Comparison of ENCODE assay signal across 8 cellular contexts in the genomic region with DNA sequence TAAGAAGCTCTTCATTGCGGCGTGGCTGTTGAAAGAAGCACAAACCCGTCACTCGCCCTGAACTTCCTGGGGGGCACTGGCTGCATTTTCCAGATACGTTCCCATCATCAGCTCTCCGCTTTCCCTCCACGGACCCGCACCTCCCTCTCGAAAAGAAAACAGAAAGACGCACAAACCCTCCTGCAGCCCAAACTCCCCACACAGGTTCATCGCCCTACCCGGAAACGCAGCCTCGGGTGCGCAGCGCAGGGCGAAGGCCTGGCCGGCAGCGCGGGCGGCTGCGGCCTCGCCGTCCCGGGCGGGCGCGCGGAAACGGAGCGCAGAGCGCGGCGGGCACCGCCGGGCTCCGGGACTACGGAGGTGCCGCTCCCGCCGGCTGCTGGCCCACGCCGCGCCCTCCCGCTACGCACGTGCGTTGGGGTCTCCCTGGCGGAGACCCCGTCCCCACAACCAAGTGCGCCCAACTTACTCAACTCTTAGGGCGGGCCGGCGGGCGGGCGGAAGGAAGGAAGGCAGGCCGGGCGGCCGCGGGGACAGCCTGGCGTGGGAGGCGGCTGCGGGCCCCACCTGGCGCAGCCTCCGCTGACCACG. TPM values are rescaled to one million over a fixed set of nuclear protein-coding genes. Genes with fewer than 3 reads are reported as not detected.
DNase-seq lines count a peak whose midpoint lies in the region; ATAC-seq, FAIRE-seq and TF ChIP-seq lines count a peak whose summit lies in the region.

No MANE protein-coding gene starts in this region.

- no peaks in the 10 kb centered on the region for H3K9me3 ChIP-seq in OCI-LY3 (ENCODE audit: insufficient read depth, low read length)
- no peaks in the 10 kb centered on the region for H3K9me3 ChIP-seq in pancreas

- H3K79me2 ChIP-seq in OCI-LY3 (ENCODE audit: low read length): peaks cover 55% of the 10 kb centered on the region

- H3K4me3 ChIP-seq in OCI-LY3 (ENCODE audit: low read length) (peak overlapping the region; percentile 96), pancreas (peak overlapping the region; percentile 84 to 98 (median 94))

- peaks cover 19% of the 10 kb centered on the region for H4K20me1 ChIP-seq in OCI-LY3 (ENCODE audit: insufficient read depth, low read length)

- peak overlapping the region; percentile 94 for H3K4me2 ChIP-seq in OCI-LY3 (ENCODE audit: low read length)

- TF ChIP-seq CTCF in OCI-LY3 (IDR thresholded peaks at IDR 0.05; ENCODE audit: low read depth, low read length): no peak
- TF ChIP-seq CTCF in pancreas (IDR thresholded peaks at IDR 0.05): no peak

- peaks cover 27% of the 10 kb centered on the region for H3K36me3 ChIP-seq in OCI-LY3 (replicated peaks; ENCODE audit: low read depth, low read length)
- no peaks in the 10 kb centered on the region for H3K36me3 ChIP-seq in pancreas

- DNase-seq in NCI-H345 (lab: John Stamatoyannopoulos, UW): peak; percentile 8
- no peak for DNase-seq in NCI-H345 treated with DMSO at 0.1 percent for 48 hours (lab: John Stamatoyannopoulos, UW; ENCODE audit: unreplicated experiment)
- DNase-seq in activated gamma-delta T cell treated with Interleukin-2 at 50 U/mL for 16 hours: peak; percentile 45
- DNase-seq in globus pallidus (ENCODE audit: low spot score): peak; percentile 3
- peak in 4 of 6 donors; percentile 20 to 78 (median 40) for DNase-seq in pancreas
- no peak for DNase-seq in kidney glomerular epithelial cell (lab: John Stamatoyannopoulos, UW)

- WGBS in pancreas, 2 donors: 0 to 1% methylated on average over 45 to 66 of the region's 66 CpGs

- intact Hi-C loops in pancreas (cut with DNase I): no loop called here

- peak; percentile 43 for ATAC-seq in HG02759 (IDR thresholded peaks at IDR 0.05; ENCODE audit: unreplicated experiment)
- ATAC-seq in pancreas: peak; percentile 40 to 67 (median 52)

- peak overlapping the region; percentile 67 for H3K27ac ChIP-seq in OCI-LY3 (ENCODE audit: low read length)
- peak overlapping the region; percentile 94 to 98 (median 95) for H3K27ac ChIP-seq in pancreas

- no peaks in the 10 kb centered on the region for H3K27me3 ChIP-seq in OCI-LY3 (ENCODE audit: low read depth, low read length)
- no peaks in the 10 kb centered on the region for H3K27me3 ChIP-seq in pancreas

- FAIRE-seq in pancreas (lab: Jason Lieb, UNC): no peak

- peak overlapping the region; percentile 98 for H3K9ac ChIP-seq in OCI-LY3 (ENCODE audit: low read length)

- peaks cover 22% of the 10 kb centered on the region for H3K4me1 ChIP-seq in OCI-LY3 (ENCODE audit: low read length)
- peaks cover 0 to 20% (median 18%) of the 10 kb centered on the region in 3 donors for H3K4me1 ChIP-seq in pancreas

- H2AFZ ChIP-seq in OCI-LY3 (ENCODE audit: low read depth, low read length): no peak overlapping the region

RNA-seq across cellular contexts. Expression of a gene that starts 0.8 kb away (rescaled TPM):
- 10 to 100 TPM; 12.4 to 19.7 (median 14.1) TPM for total RNA-seq in pancreas
- 1 to 10 TPM; 6.0 to 8.3 TPM for polyA plus RNA-seq in pancreas

Comparison
In these comparisons a context has a peak if more than half of its experiments do, and no peak if none do; other contexts are left out.
1. DNase-seq: peak in NCI-H345 (single experiment), activated gamma-delta T cell treated with Interleukin-2 at 50 U/mL for 16 hours (single experiment), globus pallidus (single experiment) and pancreas (4 of 6); none in NCI-H345 treated with DMSO at 0.1 percent for 48 hours (single experiment) and kidney glomerular epithelial cell (single experiment).